1 cellular context compared by ENCODE assay signal in genomic region chr15:52137432-52138357, GRCh38.
TF ChIP-seq lines count a peak whose summit lies in the region.

No MANE protein-coding gene starts in this region.

TF ChIP-seq in HepG2, 621 proteins besides CTCF, POLR2A, EP300 and RAD21 (continued from another document and continues in another):
- TF ChIP-seq REST (IDR thresholded peaks at IDR 0.05; ENCODE audit: borderline replicate concordance in 1 of 2, low read depth in 1 of 2, low read length in 2 of 2): no peak
- no peak for TF ChIP-seq ZNF652 (CRISPR knock-in tag; IDR thresholded peaks at IDR 0.05; ENCODE audit: borderline replicate concordance, low read depth)
- TF ChIP-seq MAX (IDR thresholded peaks at IDR 0.05): no peak
- no peak for TF ChIP-seq BHLHE40 (IDR thresholded peaks at IDR 0.05; ENCODE audit: low read length)
- TF ChIP-seq ZNF224 (CRISPR knock-in tag; IDR thresholded peaks at IDR 0.05): peak; percentile 29; the same call in 1 of the 2 replicates
- TF ChIP-seq ZNF264 (CRISPR knock-in tag; IDR thresholded peaks at IDR 0.05): 0 out of 2 replicates have a peak, but pooled peaks have one; percentile 57
- no peak for TF ChIP-seq ELF4 (CRISPR knock-in tag; IDR thresholded peaks at IDR 0.05; ENCODE audit: borderline replicate concordance)
- TF ChIP-seq SSRP1 (CRISPR knock-in tag; IDR thresholded peaks at IDR 0.05): no peak
- peak; percentile 61; the same call in 1 of the 2 replicates for TF ChIP-seq HBP1 (CRISPR knock-in tag; IDR thresholded peaks at IDR 0.05; ENCODE audit: low read depth)
- peak; percentile 40; the same call in 1 of the 2 replicates for TF ChIP-seq NFYB (CRISPR knock-in tag; IDR thresholded peaks at IDR 0.05)
- no peak for TF ChIP-seq ZNF24 (IDR thresholded peaks at IDR 0.05)
- TF ChIP-seq XRCC5 (optimal IDR thresholded peaks at IDR 0.05; ENCODE audit: low read length): peak; percentile 32
- no peak for TF ChIP-seq ZNF740 (CRISPR knock-in tag; IDR thresholded peaks at IDR 0.05)
- no peak for TF ChIP-seq FOSL2 (CRISPR knock-in tag; IDR thresholded peaks at IDR 0.05)
- no peak for TF ChIP-seq ZFP62 (CRISPR knock-in tag; IDR thresholded peaks at IDR 0.05)
- no peak for TF ChIP-seq GATAD1 (CRISPR knock-in tag; IDR thresholded peaks at IDR 0.05)
- no peak for TF ChIP-seq ZNF619 (CRISPR knock-in tag; IDR thresholded peaks at IDR 0.05)
- no peak for TF ChIP-seq BATF2 (CRISPR knock-in tag; IDR thresholded peaks at IDR 0.05)
- TF ChIP-seq SRSF9 (IDR thresholded peaks at IDR 0.05; ENCODE audit: borderline replicate concordance, insufficient read depth, low read depth, low read length, poor library complexity, severe bottlenecking): no peak
- TF ChIP-seq ZNF282 (IDR thresholded peaks at IDR 0.05; ENCODE audit: partially characterized antibody): no peak
- TF ChIP-seq KAT7 (CRISPR knock-in tag; IDR thresholded peaks at IDR 0.05; ENCODE audit: borderline replicate concordance): no peak
- TF ChIP-seq NBN (conservative IDR thresholded peaks at IDR 0.05): no peak
- TF ChIP-seq KDM2A (CRISPR knock-in tag; IDR thresholded peaks at IDR 0.05; ENCODE audit: borderline replicate concordance, low read depth): no peak
- TF ChIP-seq DNMT1 (CRISPR knock-in tag; IDR thresholded peaks at IDR 0.05): no peak
- TF ChIP-seq ZNF33A (CRISPR knock-in tag; IDR thresholded peaks at IDR 0.05; ENCODE audit: borderline replicate concordance): no peak
- no peak for TF ChIP-seq NR2F2 (IDR thresholded peaks at IDR 0.05; ENCODE audit: borderline replicate concordance, low read depth)
- no peak for TF ChIP-seq ZNF720 (CRISPR knock-in tag; IDR thresholded peaks at IDR 0.05)
- TF ChIP-seq EED (CRISPR knock-in tag; IDR thresholded peaks at IDR 0.05): no peak
- no peak for TF ChIP-seq ZNF136 (CRISPR knock-in tag; IDR thresholded peaks at IDR 0.05; ENCODE audit: low read depth)
- no peak for TF ChIP-seq ZNF577 (CRISPR knock-in tag; IDR thresholded peaks at IDR 0.05; ENCODE audit: borderline replicate concordance, low read depth)
- TF ChIP-seq TAF15 (IDR thresholded peaks at IDR 0.05; ENCODE audit: low read depth, low read length, poor library complexity, severe bottlenecking): no peak
- TF ChIP-seq MIER2 (CRISPR knock-in tag; IDR thresholded peaks at IDR 0.05): no peak
- TF ChIP-seq ZNF296 (CRISPR knock-in tag; conservative IDR thresholded peaks at IDR 0.05): no peak
- TF ChIP-seq ZNF557 (CRISPR knock-in tag; IDR thresholded peaks at IDR 0.05): 0 out of 2 replicates have a peak, but pooled peaks have one; percentile 30
- TF ChIP-seq ZNF710 (CRISPR knock-in tag; IDR thresholded peaks at IDR 0.05; ENCODE audit: borderline replicate concordance): no peak
- TF ChIP-seq XBP1 (CRISPR knock-in tag; IDR thresholded peaks at IDR 0.05): no peak
- TF ChIP-seq ZNF773 (CRISPR knock-in tag; IDR thresholded peaks at IDR 0.05; ENCODE audit: borderline replicate concordance): no peak
- no peak for TF ChIP-seq ZNF562 (CRISPR knock-in tag; IDR thresholded peaks at IDR 0.05; ENCODE audit: borderline replicate concordance)
- peak; percentile 44; the same call in 1 of the 2 replicates for TF ChIP-seq NCOR1 (IDR thresholded peaks at IDR 0.05; ENCODE audit: borderline replicate concordance, low read length)
- TF ChIP-seq SRSF1 (optimal IDR thresholded peaks at IDR 0.05; ENCODE audit: low read depth, low read length): no peak
- TF ChIP-seq ZNF503 (CRISPR knock-in tag; IDR thresholded peaks at IDR 0.05): 0 out of 2 replicates have a peak, but pooled peaks have one; percentile 64
- no peak for TF ChIP-seq ZNF598 (CRISPR knock-in tag; IDR thresholded peaks at IDR 0.05; ENCODE audit: borderline replicate concordance)
- TF ChIP-seq ZNF34 (CRISPR knock-in tag; IDR thresholded peaks at IDR 0.05; ENCODE audit: borderline replicate concordance): no peak
- TF ChIP-seq ASH2L (IDR thresholded peaks at IDR 0.05; ENCODE audit: insufficient read length, low read depth, low read length): no peak
- 0 out of 2 replicates have a peak, but pooled peaks have one; percentile 31 for TF ChIP-seq NRL (CRISPR knock-in tag; IDR thresholded peaks at IDR 0.05; ENCODE audit: borderline replicate concordance)
- TF ChIP-seq ZNF251 (CRISPR knock-in tag; IDR thresholded peaks at IDR 0.05): no peak
- TF ChIP-seq CREB1 (IDR thresholded peaks at IDR 0.05): no peak
- TF ChIP-seq CREB1 (CRISPR knock-in tag; IDR thresholded peaks at IDR 0.05): no peak
- no peak for TF ChIP-seq SIN3B (IDR thresholded peaks at IDR 0.05; ENCODE audit: low read length)
- no peak for TF ChIP-seq CENPX (CRISPR knock-in tag; IDR thresholded peaks at IDR 0.05)
- TF ChIP-seq ZNF430 (CRISPR knock-in tag; IDR thresholded peaks at IDR 0.05): no peak
- TF ChIP-seq ELK4 (CRISPR knock-in tag; IDR thresholded peaks at IDR 0.05; ENCODE audit: borderline replicate concordance): no peak
- TF ChIP-seq SMARCE1 (IDR thresholded peaks at IDR 0.05; ENCODE audit: borderline replicate concordance): no peak
- peak; percentile 61; the same call in 1 of the 2 replicates for TF ChIP-seq ZFP82 (CRISPR knock-in tag; IDR thresholded peaks at IDR 0.05; ENCODE audit: borderline replicate concordance)
- TF ChIP-seq SNAPC5 (CRISPR knock-in tag; IDR thresholded peaks at IDR 0.05; ENCODE audit: borderline replicate concordance): no peak
- no peak for TF ChIP-seq ZNF513 (CRISPR knock-in tag; conservative IDR thresholded peaks at IDR 0.05)
- peak; percentile 17; the same call in 1 of the 2 replicates for TF ChIP-seq KDM6A (CRISPR knock-in tag; IDR thresholded peaks at IDR 0.05; ENCODE audit: low read depth)
- TF ChIP-seq ATF4 (CRISPR knock-in tag; IDR thresholded peaks at IDR 0.05): no peak
- TF ChIP-seq TCF7L2 (IDR thresholded peaks at IDR 0.05; ENCODE audit: low read depth, low read length): no peak
- TF ChIP-seq GPN1 (CRISPR knock-in tag; IDR thresholded peaks at IDR 0.05; ENCODE audit: borderline replicate concordance): no peak
- no peak for TF ChIP-seq SKI (IDR thresholded peaks at IDR 0.05; ENCODE audit: partially characterized antibody)
- no peak for TF ChIP-seq HHEX (CRISPR knock-in tag; IDR thresholded peaks at IDR 0.05)
